Comparison of ENCODE assay signal across 8 cellular contexts in the genomic region with DNA sequence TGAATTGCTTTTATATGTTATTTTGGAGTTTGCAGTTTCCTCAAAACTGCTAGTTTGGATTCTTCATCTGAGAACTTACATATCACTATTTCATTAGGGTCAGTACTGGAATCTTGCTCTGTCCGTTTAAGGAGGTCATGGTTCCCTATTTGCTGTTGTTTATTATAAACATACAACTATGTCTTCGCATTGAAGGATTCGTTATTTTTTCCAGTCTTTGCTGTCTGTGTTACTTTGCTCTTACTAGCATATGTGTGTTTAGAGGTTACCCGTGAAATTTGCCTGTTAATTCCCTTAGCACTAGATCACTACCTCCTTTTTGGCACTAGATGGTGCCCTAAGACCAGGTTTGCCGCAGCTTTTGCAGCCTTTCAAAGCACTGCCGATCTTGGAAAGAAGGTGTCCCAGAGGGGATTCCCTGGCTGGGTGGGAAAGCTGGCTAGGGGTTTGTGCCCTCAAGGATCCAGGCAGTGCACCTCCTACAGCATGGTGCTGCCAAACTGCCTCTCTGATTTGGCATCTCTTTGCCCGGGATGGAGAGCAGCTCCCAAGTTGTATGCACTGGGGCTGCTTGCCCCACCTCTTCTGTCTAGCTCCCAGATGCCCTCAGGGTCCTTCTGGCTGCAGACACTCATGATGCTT.
DNase-seq lines count a peak whose midpoint lies in the region; ATAC-seq and TF ChIP-seq lines count a peak whose summit lies in the region.

No MANE protein-coding gene starts in this region.

- intact Hi-C loops in left ventricle myocardium superior (cut with micrococcal nuclease), result loop anchor here (10.0 kb wide), 1 partner anchor 220 kb away; no protein-coding TSS in a partner anchor

- H3K27me3 Mint-ChIP-seq in activated naive CD8-positive, alpha-beta T cell, result no peaks in the 10 kb centered on the region

- no peaks in the 10 kb centered on the region for H3K9me3 ChIP-seq in HAP-1

- no peaks in the 10 kb centered on the region for H3K4me1 ChIP-seq in HAP-1

- peak; percentile 89 for DNase-seq in GM12865 (ENCODE audit: low read depth)
- peak; percentile 66 to 70 for DNase-seq in HAP-1 (ENCODE audit: low spot score in 2 of 2)
- peak; percentile 67 for DNase-seq in LoVo (ENCODE audit: low spot score)
- peak; percentile 55 for DNase-seq in SKM-1 treated with dmso at 0.1 percent for 144 hours (lab: John Stamatoyannopoulos, UW; ENCODE audit: unreplicated experiment)
- DNase-seq in left ventricle myocardium superior, result peak; percentile 32
- peak; percentile 5 for DNase-seq in skeletal muscle cell (ENCODE audit: low read depth)
- no peak for DNase-seq in cerebellar nuclear complex (lab: John Stamatoyannopoulos, UW)

- H3K4me3 ChIP-seq in GM12865 (ENCODE audit: low read depth, low read length) (peak overlapping the region; percentile 89), HAP-1 (no peak overlapping the region), skeletal muscle cell (ENCODE audit: low read depth, low read length) (no peak overlapping the region)

- in situ Hi-C loops in HAP-1 (cut with MboI; ENCODE audit: low sequenced_read_pairs), result loop anchor here (10.0 to 25.0 kb wide), 3 partner anchors 220 to 540 kb away; no protein-coding TSS in a partner anchor

- H3K36me3 ChIP-seq in HAP-1 (replicated peaks), result no peaks in the 10 kb centered on the region

- peak; percentile 63 for ATAC-seq in left ventricle myocardium superior

- TF ChIP-seq CTCF in GM12865 (IDR thresholded peaks at IDR 0.05; ENCODE audit: insufficient read depth, low read depth, low read length, missing control alignments), result peak; percentile 85

- no peaks in the 10 kb centered on the region; the same call in 1 of the 2 replicates for H3K27me3 ChIP-seq in HAP-1 (ENCODE audit: low read depth)

- no peak overlapping the region for H3K27ac Mint-ChIP-seq in activated naive CD8-positive, alpha-beta T cell

- H3K4me1 Mint-ChIP-seq in activated naive CD8-positive, alpha-beta T cell (ENCODE audit: low read depth), result peaks cover 9% of the 10 kb centered on the region

- no peaks in the 10 kb centered on the region for H3K9me3 Mint-ChIP-seq in activated naive CD8-positive, alpha-beta T cell (ENCODE audit: low read depth)

- H3K4me3 Mint-ChIP-seq in activated naive CD8-positive, alpha-beta T cell, result peak overlapping the region; percentile 82

- peaks cover 2% of the 10 kb centered on the region for H3K36me3 Mint-ChIP-seq in activated naive CD8-positive, alpha-beta T cell

Comparison
In these comparisons a context has a peak if more than half of its experiments do, and no peak if none do; other contexts are left out.
1. DNase-seq: peak in GM12865 (single experiment), HAP-1 (2 of 2), LoVo (single experiment), SKM-1 treated with dmso at 0.1 percent for 144 hours (single experiment), left ventricle myocardium superior (single experiment) and skeletal muscle cell (single experiment); none in cerebellar nuclear complex (0 of 2).